9 cellular contexts compared by ENCODE assay signal in the genomic region with DNA sequence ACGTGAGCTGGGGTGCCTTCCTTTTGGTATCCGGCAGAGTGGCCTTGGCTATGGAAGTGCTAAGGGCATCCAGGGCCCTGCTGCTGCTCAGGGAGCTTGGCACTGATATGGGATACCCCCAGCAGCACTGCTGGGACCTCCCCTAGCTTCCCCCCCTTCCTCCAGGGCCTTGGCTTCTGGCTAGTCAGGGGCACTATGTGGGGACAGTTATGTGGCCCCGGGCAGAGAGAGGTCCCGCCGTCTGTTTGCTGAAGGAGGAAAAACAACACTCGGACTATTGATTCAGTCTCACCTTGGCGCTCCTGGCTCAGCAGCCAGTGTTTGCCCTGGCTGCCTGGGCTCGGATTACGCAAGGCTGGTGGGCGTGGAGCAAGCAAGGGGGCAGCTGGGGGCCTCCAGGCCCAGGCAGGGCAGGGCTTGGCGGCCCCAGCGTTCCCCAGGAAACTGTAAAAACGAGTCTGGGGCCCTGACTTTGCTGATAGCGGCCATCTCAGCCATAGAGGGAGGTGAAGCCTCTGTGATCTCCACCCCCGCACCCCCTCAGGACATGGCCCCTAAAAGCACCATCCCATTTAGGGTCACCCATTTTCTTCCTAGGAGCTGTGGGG. TPM values are rescaled to one million over a fixed set of nuclear protein-coding genes. Genes with fewer than 3 reads are reported as not detected.
DNase-seq lines count a peak whose midpoint lies in the region; ATAC-seq and TF ChIP-seq lines count a peak whose summit lies in the region.
"Had no signal": no experiment of that assay in that cellular context is flagged by ENCODE, and none has a peak within 500 bp of the region (broad histone marks: within the 10 kb centered on the region; RNA-seq: fewer than 3 reads in every experiment).

No MANE protein-coding gene starts in this region.

- no peaks in the 10 kb centered on the region for H3K27me3 Mint-ChIP-seq in chondrocyte (ENCODE audit: low read depth)
- H3K27me3 Mint-ChIP-seq: stimulated activated memory B cell treated with anti-CD40 and anti-IgM and Interleukin-4, amounts not matched to agents 10 μg/mL and 1 μg/mL and 100 μg/mL, for 72 hours had no signal

- H3K27ac Mint-ChIP-seq in chondrocyte (ENCODE audit: unreplicated experiment) = peak overlapping the region; percentile 96
- H3K27ac Mint-ChIP-seq: stimulated activated memory B cell treated with anti-CD40 and anti-IgM and Interleukin-4, amounts not matched to agents 10 μg/mL and 1 μg/mL and 100 μg/mL, for 72 hours had no signal

- H3K4me1 Mint-ChIP-seq in chondrocyte (ENCODE audit: low read depth) = peaks cover 43% of the 10 kb centered on the region

- H3K4me3 Mint-ChIP-seq in chondrocyte (ENCODE audit: unreplicated experiment) = no peak overlapping the region

- no peaks in the 10 kb centered on the region for H3K9me3 Mint-ChIP-seq in chondrocyte (ENCODE audit: low read depth)
- H3K9me3 Mint-ChIP-seq: stimulated activated memory B cell treated with anti-CD40 and anti-IgM and Interleukin-4, amounts not matched to agents 10 μg/mL and 1 μg/mL and 100 μg/mL, for 72 hours had no signal

- H3K4me1 ChIP-seq in neutrophil (ENCODE audit: control insufficient read depth in 1 of 2, insufficient read depth in 1 of 2, low read depth in 1 of 2, low read length in 1 of 2) = peaks cover 44% of the 10 kb centered on the region in 2 experiments

- ATAC-seq in activated CD4-positive, CD25-positive, alpha-beta regulatory T cell treated with anti-CD3 and anti-CD28 coated beads, Interleukin-2, amount 50 U/mL, for 24 hours = no peak
- ATAC-seq in GM21786 (IDR thresholded peaks at IDR 0.05; ENCODE audit: unreplicated experiment) = no peak
- ATAC-seq in HG03439 (IDR thresholded peaks at IDR 0.05; ENCODE audit: unreplicated experiment) = no peak
- ATAC-seq: stimulated activated memory B cell treated with anti-CD40 and anti-IgM and Interleukin-4, amounts not matched to agents 10 μg/mL and 1 μg/mL and 100 μg/mL, for 72 hours had no signal

- no peaks in the 10 kb centered on the region for H3K9me3 ChIP-seq in neutrophil

- peak; percentile 51 for DNase-seq in Daoy (ENCODE audit: low read depth)
- DNase-seq in NCI-H2171 treated with DMSO at 0.1 percent for 48 hours (lab: John Stamatoyannopoulos, UW) = peak; percentile 35
- DNase-seq in chondrocyte (ENCODE audit: low spot score) = peak; percentile 74
- DNase-seq in NCI-H2029 treated with DMSO at 0.1 percent for 48 hours (lab: John Stamatoyannopoulos, UW) = no peak

- H3K27me3 ChIP-seq in neutrophil = no peaks in the 10 kb centered on the region

- peaks cover 18% of the 10 kb centered on the region for H3K36me3 Mint-ChIP-seq in chondrocyte (ENCODE audit: low read depth)

- peaks cover 41% of the 10 kb centered on the region for H3K36me3 ChIP-seq in neutrophil

- H3K27ac ChIP-seq in neutrophil = peak overlapping the region; percentile 64

- TF ChIP-seq CTCF in chondrocyte (IDR thresholded peaks at IDR 0.05) (no peak), neutrophil (IDR thresholded peaks at IDR 0.05) (no peak)

- peak overlapping the region; percentile 78 to 90 for H3K4me3 ChIP-seq in neutrophil (ENCODE audit: low read depth in 1 of 2, low read length in 1 of 2)

RNA-seq across cellular contexts. Expression of gene FURIN, which starts 5.7 kb away (rescaled TPM):
- 48.8 and 51.5 TPM in 2 replicates for total RNA-seq in Daoy (2014; rRNA removed; shearing (Covaris generic))
- 66.2 to 118 TPM (median 71.1 TPM) in 3 replicates for total RNA-seq in chondrocyte

RNA-seq across cellular contexts. Expression of gene FES, which starts 10.2 kb away (rescaled TPM):
- total RNA-seq in Daoy (2014; rRNA removed; shearing (Covaris generic)) = 0.36 and 0.46 TPM in 2 replicates
- 2.4 to 2.7 TPM (median 2.4 TPM) in 3 replicates for total RNA-seq in chondrocyte

RNA-seq across cellular contexts. Expression of gene MAN2A2, which starts 29.0 kb away (rescaled TPM):
- 2.1 and 8.2 TPM in 2 replicates for total RNA-seq in Daoy (2014; rRNA removed; shearing (Covaris generic))
- total RNA-seq in chondrocyte = 49.4 to 57.0 TPM (median 51.4 TPM) in 3 replicates

RNA-seq across cellular contexts. Expression of gene HDDC3, which starts 58.2 kb away (rescaled TPM):
- 10.2 and 17.6 TPM in 2 replicates for total RNA-seq in Daoy (2014; rRNA removed; shearing (Covaris generic))
- total RNA-seq in chondrocyte = 10.5 to 12.2 TPM (median 10.8 TPM) in 3 replicates
